Comparison of ENCODE assay signal across 8 cellular contexts in genomic region chr15:50685976-50686467, GRCh38. TPM values are rescaled to one million over a fixed set of nuclear protein-coding genes. Genes with fewer than 3 reads are reported as not detected.
DNase-seq lines count a peak whose midpoint lies in the region; ATAC-seq and TF ChIP-seq lines count a peak whose summit lies in the region.

No MANE protein-coding gene starts in this region.

- H3K4me2 ChIP-seq in BLaER1, result peak overlapping the region; percentile 95

- ATAC-seq in HG03342 (IDR thresholded peaks at IDR 0.05; ENCODE audit: unreplicated experiment), result peak; percentile 54
- ATAC-seq in activated T-helper 17 cell treated with anti-CD3 and anti-CD28 coated beads, Interleukin-2, amount 50 U/mL, for 72 hours (replicated peaks), result peak; percentile 77

- peak overlapping the region; percentile 88 for H3K27ac ChIP-seq in BLaER1

- peaks cover 61% of the 10 kb centered on the region for H3K36me3 Mint-ChIP-seq in activated T-helper 17 cell treated with anti-CD3 and anti-CD28 coated beads, Interleukin-2, amount 50 U/mL, for 72 hours (ENCODE audit: low read depth)
- peaks cover 2% of the 10 kb centered on the region for H3K36me3 Mint-ChIP-seq in neural crest cell (ENCODE audit: low read depth)

- peak overlapping the region; percentile 92 for H3K4me3 ChIP-seq in BLaER1

- peak overlapping the region; percentile 97 for H3K4me3 Mint-ChIP-seq in activated T-helper 17 cell treated with anti-CD3 and anti-CD28 coated beads, Interleukin-2, amount 50 U/mL, for 72 hours
- peak overlapping the region; percentile 100 for H3K4me3 Mint-ChIP-seq in neural crest cell

- H3K36me3 ChIP-seq in BLaER1, result peaks cover 27% of the 10 kb centered on the region

- peaks cover 37% of the 10 kb centered on the region for H3K4me1 ChIP-seq in BLaER1

- no peaks in the 10 kb centered on the region for H3K27me3 Mint-ChIP-seq in activated T-helper 17 cell treated with anti-CD3 and anti-CD28 coated beads, Interleukin-2, amount 50 U/mL, for 72 hours
- no peaks in the 10 kb centered on the region for H3K27me3 Mint-ChIP-seq in neural crest cell (ENCODE audit: low read depth)

- peaks cover 53% of the 10 kb centered on the region for H4K20me1 ChIP-seq in BLaER1

- no peaks in the 10 kb centered on the region for H3K27me3 ChIP-seq in BLaER1

- no peak for TF ChIP-seq CTCF in neural crest cell (conservative IDR thresholded peaks at IDR 0.05)

- H3K9ac ChIP-seq in BLaER1, result peak overlapping the region; percentile 88

- H3K4me1 Mint-ChIP-seq in activated T-helper 17 cell treated with anti-CD3 and anti-CD28 coated beads, Interleukin-2, amount 50 U/mL, for 72 hours, result peaks cover 33% of the 10 kb centered on the region
- H3K4me1 Mint-ChIP-seq in neural crest cell, result peaks cover 42% of the 10 kb centered on the region

- peak overlapping the region; percentile 90 for H3K27ac Mint-ChIP-seq in activated T-helper 17 cell treated with anti-CD3 and anti-CD28 coated beads, Interleukin-2, amount 50 U/mL, for 72 hours
- H3K27ac Mint-ChIP-seq in neural crest cell (ENCODE audit: unreplicated experiment), result peak overlapping the region; percentile 98

- DNase-seq in GM19238 (ENCODE audit: insufficient read length, low spot score), result peak; percentile 48
- DNase-seq in OCI-M1 (lab: John Stamatoyannopoulos, UW), result peak; percentile 80
- DNase-seq in fibroblast of peridontal ligament (ENCODE audit: extremely low read depth), result peak; percentile 35
- peak; percentile 24 for DNase-seq in neural crest cell (ENCODE audit: low read depth, low spot score)
- peak; percentile 49 for DNase-seq in superior temporal gyrus (ENCODE audit: extremely low spot score)

- no peaks in the 10 kb centered on the region for H3K9me3 Mint-ChIP-seq in activated T-helper 17 cell treated with anti-CD3 and anti-CD28 coated beads, Interleukin-2, amount 50 U/mL, for 72 hours
- H3K9me3 Mint-ChIP-seq in neural crest cell, result no peaks in the 10 kb centered on the region

- no peaks in the 10 kb centered on the region for H3K9me3 ChIP-seq in BLaER1

RNA-seq across cellular contexts. Expression of gene TRPM7, which starts 0.6 kb away (rescaled TPM):
- total RNA-seq in activated T-helper 17 cell treated with anti-CD3 and anti-CD28 coated beads, Interleukin-2, amount 50 U/mL, for 72 hours, result 10 to 100 TPM; 52.0 to 77.0 TPM
- total RNA-seq in neural crest cell, result 33.6 and 34.8 TPM in 2 replicates

Comparison
In these comparisons a context has a peak if more than half of its experiments do, and no peak if none do; other contexts are left out.
1. Peak in every context shown above with its lines: DNase-seq, ATAC-seq, H3K4me3 ChIP-seq and H3K27ac ChIP-seq.
2. DNase-seq: peak in every context shown above with its lines; median percentile 80 in OCI-M1; 49 in superior temporal gyrus; 48 in GM19238; 35 in fibroblast of peridontal ligament; 24 in neural crest cell.